In the genomic region with DNA sequence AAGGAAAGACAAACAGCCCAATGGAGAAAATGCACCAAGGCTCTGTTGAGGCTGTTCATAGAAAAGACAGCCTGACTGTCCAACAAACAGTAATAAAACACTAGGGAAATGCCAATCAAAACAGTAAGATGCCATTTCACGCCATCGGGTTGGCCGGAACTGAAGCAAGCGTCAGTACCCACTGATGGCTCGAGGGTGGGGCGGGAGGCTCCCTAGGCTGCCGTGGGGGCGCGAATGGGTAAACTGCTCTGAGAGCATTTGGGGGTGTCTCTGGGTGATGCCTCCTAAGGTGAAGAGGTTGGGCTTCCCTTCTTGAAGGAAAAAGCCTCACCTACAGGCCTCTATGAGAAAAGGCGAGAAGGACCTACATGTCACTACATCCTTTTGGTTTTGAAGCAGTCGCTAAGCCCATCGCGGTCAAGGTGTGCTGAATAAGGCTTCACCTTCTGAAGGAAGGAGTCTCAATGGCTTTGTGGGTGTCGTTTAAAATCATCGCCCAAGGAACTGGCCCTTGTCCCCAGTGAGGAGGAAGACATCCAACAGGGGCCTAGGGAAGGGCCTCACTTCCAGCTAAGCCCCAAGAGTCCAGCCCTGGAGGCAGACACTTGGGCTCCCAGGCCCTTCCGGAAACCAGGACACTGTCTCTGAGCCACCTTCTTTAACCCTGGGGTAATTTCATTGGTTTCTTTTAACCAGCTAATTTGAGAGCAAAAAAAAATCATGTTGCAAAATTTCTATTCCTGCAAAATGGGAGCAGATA, we compare ENCODE assay signal across 23 cellular contexts.
"Had no signal": no experiment of that assay in that cellular context is flagged by ENCODE, and none has a peak within 500 bp of the region (broad histone marks: within the 10 kb centered on the region; RNA-seq: fewer than 3 reads in every experiment).

No MANE protein-coding gene starts in this region.

- H3K4me1 ChIP-seq: breast epithelium, Peyer's patch, SJSA1 had no signal

- H3K9me3 ChIP-seq: SJSA1 had no signal

- H3K36me3 ChIP-seq: breast epithelium, Peyer's patch, SJSA1 had no signal

- H3K27me3 ChIP-seq: Peyer's patch, SJSA1 had no signal

- DNase-seq: activated B cell treated with CpG ODN at 0.5 μM for 24 hours; activated CD4-positive, alpha-beta T cell treated with anti-CD3 and anti-CD28 coated beads for 1 hour; activated CD4-positive, alpha-beta T cell treated with anti-CD3 and anti-CD28 coated beads, Interleukin-2, amount 10 ng/mL, durations not matched to agents 24 days and 14 days; activated CD4-positive, alpha-beta T cell treated with anti-CD3 and anti-CD28 coated beads, Interleukin-2, amount 50 U/mL, for 48 hours; activated CD8-positive, alpha-beta memory T cell treated with anti-CD3 and anti-CD28 coated beads for 24 hours; activated naive CD4-positive, alpha-beta T cell; activated T-cell treated with anti-CD3 and anti-CD28 coated beads, Interleukin-2, amount 50 U/mL, for 72 hours; central memory CD4-positive, alpha-beta T cell; Karpas-422; MM.1S; NCI-H1105; NCI-H1436 treated with DMSO at 0.1 percent for 48 hours; NCI-H187; NCI-H2081 treated with DMSO at 0.1 percent for 48 hours; NCI-H446; Peyer's patch; SHP77; T-helper 17 cell; T-helper 9 cell had no signal

- H3K27ac ChIP-seq: breast epithelium, Peyer's patch, RWPE1, SJSA1 had no signal

- H3K4me3 ChIP-seq: breast epithelium, K562, Peyer's patch, SJSA1 had no signal
